8 cellular contexts compared by ENCODE assay signal in the genomic region with DNA sequence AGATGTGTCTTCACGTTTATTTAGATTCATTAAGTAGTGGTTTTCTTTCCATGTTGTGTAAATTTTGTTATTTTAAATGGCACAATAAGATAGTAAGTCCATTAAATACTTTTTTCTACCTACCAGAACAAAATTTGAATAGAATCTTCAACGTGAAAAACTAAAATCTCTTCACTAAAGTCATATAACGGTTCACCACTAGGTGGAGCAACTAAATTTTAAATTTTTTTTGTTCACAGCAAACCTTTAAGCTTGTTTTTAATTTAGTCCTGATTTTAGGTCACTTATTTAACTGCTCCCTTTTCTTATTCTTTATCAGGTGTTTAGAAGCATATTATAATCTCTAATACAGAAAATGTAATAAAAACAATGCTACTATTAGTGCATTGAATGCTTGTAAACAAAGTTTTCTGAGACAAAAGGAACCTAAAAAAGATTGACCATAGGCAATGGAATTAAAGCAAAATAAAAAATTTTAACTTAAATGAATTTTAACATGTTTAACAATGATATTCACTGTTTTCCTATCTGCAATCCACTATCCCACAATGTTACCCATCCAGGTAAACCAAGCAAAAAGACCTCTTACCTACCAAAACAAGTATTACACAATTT. TPM values are rescaled to one million over a fixed set of nuclear protein-coding genes. Genes with fewer than 3 reads are reported as not detected.
DNase-seq lines count a peak whose midpoint lies in the region; ATAC-seq and TF ChIP-seq lines count a peak whose summit lies in the region.

No MANE protein-coding gene starts in this region.

- no peaks in the 10 kb centered on the region for H3K27me3 ChIP-seq in prostate gland (replicated peaks; ENCODE audit: insufficient read depth)

- no peaks in the 10 kb centered on the region for H3K4me1 ChIP-seq in prostate gland (replicated peaks)

- no peaks in the 10 kb centered on the region for H3K9me3 ChIP-seq in prostate gland

- WGBS in prostate gland, result 10% methylated on average over 3 of the region's 3 CpGs

- DNase-seq in NCI-H748 (lab: John Stamatoyannopoulos, UW; ENCODE audit: unreplicated experiment) (peak; percentile 5), NCI-H748 treated with DMSO at 0.1 percent for 48 hours (lab: John Stamatoyannopoulos, UW) (no peak), NCI-H774 (lab: John Stamatoyannopoulos, UW) (peak; percentile 2), epithelial cell of proximal tubule (ENCODE audit: low read depth) (no peak), prostate gland (ENCODE audit: low spot score) (no peak), 8988T (no peak), GF-D8 (lab: John Stamatoyannopoulos, UW) (no peak)

- no peaks in the 10 kb centered on the region for H3K36me3 ChIP-seq in prostate gland

- TF ChIP-seq CTCF in epithelial cell of proximal tubule (conservative IDR thresholded peaks at IDR 0.05; ENCODE audit: low read depth, low read length) (peak; percentile 46), prostate gland (IDR thresholded peaks at IDR 0.05) (peak; percentile 49 to 72 (median 64))

- intact Hi-C loops in prostate gland (cut with DNase I), result loop anchor here (5.0 kb wide), 1 partner anchor 222 kb away; no protein-coding TSS in a partner anchor

- H3K4me3 ChIP-seq in epithelial cell of proximal tubule (ENCODE audit: low read depth, low read length), result no peak overlapping the region
- no peak overlapping the region for H3K4me3 ChIP-seq in prostate gland

- H3K27ac ChIP-seq in prostate gland, result no peak overlapping the region

- TF ChIP-seq POLR2A in prostate gland (IDR thresholded peaks at IDR 0.05), result no peak

- ATAC-seq in HG03571 (IDR thresholded peaks at IDR 0.05; ENCODE audit: unreplicated experiment), result no peak

RNA-seq across cellular contexts. Expression of gene PKN2, which starts 28.3 kb away (rescaled TPM):
- 23.2 and 23.9 TPM in 2 replicates for total RNA-seq in epithelial cell of proximal tubule
- total RNA-seq in prostate gland, result 10 to 100 TPM; 35.2 to 36.2 TPM

Comparison
In these comparisons a context has a peak if more than half of its experiments do, and no peak if none do; other contexts are left out.
1. DNase-seq: peak in NCI-H748 (single experiment) and NCI-H774 (single experiment); none in NCI-H748 treated with DMSO at 0.1 percent for 48 hours (single experiment), epithelial cell of proximal tubule (single experiment), prostate gland (single experiment), 8988T (single experiment) and GF-D8 (single experiment).